Comparison of ENCODE assay signal across 8 cellular contexts in the genomic region with DNA sequence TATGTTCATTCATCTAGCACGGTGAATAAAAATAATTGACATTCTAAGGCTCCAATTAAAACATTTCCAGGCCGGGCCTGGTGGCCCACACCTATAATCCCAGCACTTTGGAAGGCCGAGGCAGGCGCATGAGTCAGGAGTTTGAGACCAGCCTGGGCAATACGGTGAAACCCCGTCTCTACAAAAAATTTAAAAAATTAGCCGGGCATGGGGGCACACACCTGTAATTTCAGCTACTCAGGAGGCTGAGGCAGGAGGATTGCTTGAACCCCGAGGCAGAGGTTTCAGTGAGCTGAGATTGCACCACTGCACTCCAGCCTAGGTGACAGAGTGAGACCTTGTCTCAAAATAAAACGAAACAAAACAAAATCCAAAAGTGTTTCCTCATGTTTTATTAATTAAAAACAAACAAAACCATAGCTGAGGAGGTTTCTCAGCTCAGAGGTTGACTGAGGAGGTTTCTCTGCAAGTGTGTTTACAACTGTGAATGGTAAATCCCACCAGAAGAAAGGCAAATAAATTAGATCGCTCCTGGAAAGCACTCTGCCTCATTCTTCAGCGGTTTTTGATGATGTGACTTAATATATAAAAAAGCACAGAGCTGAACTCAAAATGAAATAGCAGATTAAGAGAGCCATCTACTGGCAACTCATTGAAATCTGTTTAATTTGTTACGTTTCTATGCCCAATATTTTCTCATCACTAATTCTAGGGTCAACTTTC. TPM values are rescaled to one million over a fixed set of nuclear protein-coding genes. Genes with fewer than 3 reads are reported as not detected.
DNase-seq lines count a peak whose midpoint lies in the region; ATAC-seq and TF ChIP-seq lines count a peak whose summit lies in the region.

No MANE protein-coding gene starts in this region.

- DNase-seq in COR-L47 (lab: John Stamatoyannopoulos, UW) (peak; percentile 31), NOMO-1 treated with dmso at 0.1 percent for 144 hours (lab: John Stamatoyannopoulos, UW; ENCODE audit: unreplicated experiment) (peak; percentile 27), dedifferentiated amniotic fluid mesenchymal stem cell (ENCODE audit: extremely low spot score) (peak; percentile 84), mesothelial cell of epicardium (ENCODE audit: low spot score in 2 of 2, unreplicated experiment in 2 of 2) (no peak), posterior cingulate gyrus (no peak)

- H3K27ac Mint-ChIP-seq in mesothelial cell of epicardium: no peak overlapping the region

- H3K27me3 Mint-ChIP-seq in mesothelial cell of epicardium (ENCODE audit: low read depth): no peaks in the 10 kb centered on the region

- H3K4me3 Mint-ChIP-seq in mesothelial cell of epicardium: no peak overlapping the region

- H3K4me1 Mint-ChIP-seq in mesothelial cell of epicardium: peaks cover 4% of the 10 kb centered on the region

- TF ChIP-seq CTCF in mesothelial cell of epicardium (IDR thresholded peaks at IDR 0.05; ENCODE audit: unreplicated experiment): peak; percentile 33

- ATAC-seq in HG03439 (IDR thresholded peaks at IDR 0.05; ENCODE audit: unreplicated experiment): peak; percentile 63
- ATAC-seq in GM21526 (IDR thresholded peaks at IDR 0.05; ENCODE audit: low FRiP score, unreplicated experiment): no peak
- no peak for ATAC-seq in HG03097 (IDR thresholded peaks at IDR 0.05; ENCODE audit: low FRiP score, unreplicated experiment)

- intact Hi-C loops in posterior cingulate gyrus (cut with DNase I): loop anchor here (1.0 to 10.0 kb wide), 3 partner anchors 215 to 571 kb away; no protein-coding TSS in a partner anchor

- H3K36me3 Mint-ChIP-seq in mesothelial cell of epicardium: no peaks in the 10 kb centered on the region

- H3K9me3 Mint-ChIP-seq in mesothelial cell of epicardium: peaks cover 19% of the 10 kb centered on the region

RNA-seq across cellular contexts. Expression of a gene that starts 37.7 kb away (rescaled TPM):
- 11.1 to 11.4 TPM (median 11.3 TPM) in 3 replicates for total RNA-seq in mesothelial cell of epicardium

RNA-seq across cellular contexts. Expression of a gene that starts 58.1 kb away (rescaled TPM):
- 59.5 to 63.7 TPM (median 63.6 TPM) in 3 replicates for total RNA-seq in mesothelial cell of epicardium

Comparison
In these comparisons a context has a peak if more than half of its experiments do, and no peak if none do; other contexts are left out.
1. DNase-seq: peak in COR-L47 (single experiment), NOMO-1 treated with dmso at 0.1 percent for 144 hours (single experiment) and dedifferentiated amniotic fluid mesenchymal stem cell (single experiment); none in mesothelial cell of epicardium (0 of 2) and posterior cingulate gyrus (0 of 10).